ENCODE assay signal across 34 cellular contexts in the genomic region with DNA sequence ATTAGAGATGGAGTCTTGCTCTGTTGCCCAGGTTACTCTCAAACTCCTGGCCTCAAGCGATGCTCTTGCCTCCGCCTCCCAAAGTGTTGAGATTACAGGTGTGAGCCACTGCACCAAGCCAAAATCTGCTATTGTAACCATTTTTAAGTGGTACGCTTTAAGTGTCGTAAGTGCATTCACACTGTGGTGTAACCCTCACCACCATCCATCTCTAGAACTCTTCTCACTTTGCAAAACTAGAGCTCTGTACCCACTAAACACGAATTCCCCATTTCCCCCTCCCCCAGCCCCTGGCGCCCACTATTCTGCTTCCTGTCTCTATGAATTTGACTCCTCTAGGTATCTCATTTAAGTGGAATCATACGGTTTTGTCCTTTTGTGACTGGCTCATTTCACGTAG. TPM values are rescaled to one million over a fixed set of nuclear protein-coding genes. Genes with fewer than 3 reads are reported as not detected.
"Had no signal": no experiment of that assay in that cellular context is flagged by ENCODE, and none has a peak within 500 bp of the region (broad histone marks: within the 10 kb centered on the region; RNA-seq: fewer than 3 reads in every experiment).

No MANE protein-coding gene starts in this region.

- H3K9me3 ChIP-seq: left ventricle myocardium inferior, mucosa of descending colon, neutrophil, ovary, right atrium auricular region, right lobe of liver, tibial nerve, vagina had no signal

- H3K36me3 ChIP-seq: left ventricle myocardium inferior, neural progenitor cell, neutrophil, ovary, right atrium auricular region, right lobe of liver, tibial nerve, vagina had no signal

- H3K27ac Mint-ChIP-seq: naive thymus-derived CD4-positive, alpha-beta T cell; nephron progenitor cell; progenitor cell of endocrine pancreas; stimulated activated memory B cell treated with anti-CD40 and anti-IgM and Interleukin-4, amounts not matched to agents 10 μg/mL and 1 μg/mL and 100 μg/mL, for 72 hours; type B pancreatic cell had no signal

- H3K4me1 ChIP-seq: neural progenitor cell, right atrium auricular region, tibial nerve had no signal

- H3K9ac ChIP-seq: neural progenitor cell had no signal

- H3K4me3 ChIP-seq: left ventricle myocardium inferior, lung, mucosa of descending colon, neural progenitor cell, ovary, right atrium auricular region, right lobe of liver, smooth muscle cell, tibial nerve, vagina had no signal

- H3K4me1 Mint-ChIP-seq: neural progenitor cell; stimulated activated memory B cell treated with anti-CD40 and anti-IgM and Interleukin-4, amounts not matched to agents 10 μg/mL and 1 μg/mL and 100 μg/mL, for 72 hours; stimulated activated naive CD8-positive, alpha-beta T cell treated with anti-CD3 and anti-CD28 coated beads, Interleukin-15, amount 100 ng/mL, for 72 hours had no signal

- H3K27ac ChIP-seq: left ventricle myocardium inferior, neural progenitor cell, neutrophil, ovary, right atrium auricular region, right lobe of liver, tibial nerve, vagina had no signal

- H3K27me3 ChIP-seq: neural progenitor cell, neutrophil, ovary, right atrium auricular region, right lobe of liver, tibial nerve, vagina had no signal

- H3K4me3 Mint-ChIP-seq: naive thymus-derived CD4-positive, alpha-beta T cell; nephron progenitor cell; stimulated activated memory B cell treated with anti-CD40 and anti-IgM and Interleukin-4, amounts not matched to agents 10 μg/mL and 1 μg/mL and 100 μg/mL, for 72 hours; stimulated activated naive CD8-positive, alpha-beta T cell treated with anti-CD3 and anti-CD28 coated beads, Interleukin-15, amount 100 ng/mL, for 72 hours; type B pancreatic cell had no signal

- H3K9me3 Mint-ChIP-seq: nephron progenitor cell; neural progenitor cell; stimulated activated memory B cell treated with anti-CD40 and anti-IgM and Interleukin-4, amounts not matched to agents 10 μg/mL and 1 μg/mL and 100 μg/mL, for 72 hours; stimulated activated naive CD8-positive, alpha-beta T cell treated with anti-CD3 and anti-CD28 coated beads, Interleukin-15, amount 100 ng/mL, for 72 hours; type B pancreatic cell had no signal

- FAIRE-seq: islet of Langerhans, kidney had no signal

- H2AFZ ChIP-seq: neural progenitor cell had no signal

- ATAC-seq: mucosa of descending colon; naive thymus-derived CD4-positive, alpha-beta T cell; right lobe of liver; stimulated activated memory B cell treated with anti-CD40 and anti-IgM and Interleukin-4, amounts not matched to agents 10 μg/mL and 1 μg/mL and 100 μg/mL, for 72 hours; stimulated activated naive CD8-positive, alpha-beta T cell treated with anti-CD3 and anti-CD28 coated beads, Interleukin-15, amount 100 ng/mL, for 72 hours had no signal

- DNase-seq: hippocampal formation; kidney; left ventricle myocardium inferior; mesendoderm; midbrain; mucosa of descending colon; naive thymus-derived CD4-positive, alpha-beta T cell; nephron progenitor cell; occipital lobe; ovary; right lobe of liver; stimulated activated CD4-positive, alpha-beta T cell treated with anti-CD3 and anti-CD28 coated beads, Interleukin-1b, Interleukin-23, amount 100 ng/mL, for 48 hours; stimulated activated CD4-positive, alpha-beta T cell treated with anti-CD3 and anti-CD28 coated beads, Interleukin-2, amount 100 ng/mL, for 48 hours; stimulated activated CD4-positive, alpha-beta T cell treated with anti-CD3 and anti-CD28 coated beads, Interleukin-4, amount 100 ng/mL, for 4 hours; stimulated activated CD8-positive, alpha-beta memory T cell treated with anti-CD3 and anti-CD28 coated beads, Interleukin-4, amount 100 ng/mL, for 48 hours; stimulated activated naive CD4-positive, alpha-beta T cell treated with Interleukin-2 at 50 U/mL for 16 hours; stimulated activated naive CD8-positive, alpha-beta T cell treated with anti-CD3 and anti-CD28 coated beads, Interleukin-15, amount 100 ng/mL, for 72 hours; substantia nigra had no signal

- H3K36me3 Mint-ChIP-seq: naive thymus-derived CD4-positive, alpha-beta T cell; neural progenitor cell; stimulated activated memory B cell treated with anti-CD40 and anti-IgM and Interleukin-4, amounts not matched to agents 10 μg/mL and 1 μg/mL and 100 μg/mL, for 72 hours; type B pancreatic cell had no signal

- H3K4me2 ChIP-seq: neural progenitor cell, smooth muscle cell had no signal

RNA-seq across cellular contexts. Expression of a gene that starts 2.8 kb away (rescaled TPM):
- total RNA-seq: kidney; left ventricle myocardium inferior; lung; myocyte; naive thymus-derived CD4-positive, alpha-beta T cell; occipital lobe; ovary; progenitor cell of endocrine pancreas; pulmonary artery endothelial cell; renal cortical epithelial cell; right atrium auricular region; right lobe of liver; skeletal muscle tissue; temporal lobe; tibial nerve had no signal
- polyA plus RNA-seq: lung; naive thymus-derived CD4-positive, alpha-beta T cell; ovary; smooth muscle cell had no signal
